21 cellular contexts compared by ENCODE assay signal in genomic region chr2:219465659-219466561, GRCh38. TPM values are rescaled to one million over a fixed set of nuclear protein-coding genes. Genes with fewer than 3 reads are reported as not detected.
A peak's percentile ranks its signal among the peaks of the same experiment; 100 is the strongest.
DNase-seq lines count a peak whose midpoint lies in the region; ATAC-seq, FAIRE-seq and TF ChIP-seq lines count a peak whose summit lies in the region.
"Had no signal": no experiment of that assay in that cellular context is flagged by ENCODE, and none has a peak within 500 bp of the region (broad histone marks: within the 10 kb centered on the region; RNA-seq: fewer than 3 reads in every experiment).

No MANE protein-coding gene starts in this region.

- H3K27ac Mint-ChIP-seq in progenitor cell of endocrine pancreas = peak overlapping the region; percentile 45

- peak; percentile 62 for FAIRE-seq in bronchial epithelial cell (lab: Jason Lieb, UNC)
- FAIRE-seq: A204.1, GM12892, GM19239 had no signal

- H3K4me3 ChIP-seq in heart left ventricle = no peak overlapping the region
- H3K4me3 ChIP-seq in bronchial epithelial cell (ENCODE audit: low read depth, low read length) = no peak overlapping the region
- H3K4me3 ChIP-seq in uterus = no peak overlapping the region

- H3K27ac ChIP-seq in heart left ventricle (peak overlapping the region in 8 of 12 donors; percentile 22 to 96 (median 52)), uterus (peak overlapping the region; percentile 55 to 97)
- H3K27ac ChIP-seq: HL-60 had no signal

- H3K4me3 Mint-ChIP-seq in progenitor cell of endocrine pancreas (ENCODE audit: low read depth) = no peak overlapping the region
- H3K4me3 Mint-ChIP-seq: CD14-positive monocyte had no signal

- H3K9me3 Mint-ChIP-seq in progenitor cell of endocrine pancreas (ENCODE audit: low read depth) = no peaks in the 10 kb centered on the region

- peaks cover 0 to 87% (median 17%) of the 10 kb centered on the region in 12 donors for H3K4me1 ChIP-seq in heart left ventricle
- peaks cover 0 to 5% of the 10 kb centered on the region in 2 donors for H3K4me1 ChIP-seq in uterus
- H3K4me1 ChIP-seq: Caco-2 had no signal

- no peaks in the 10 kb centered on the region for H3K36me3 Mint-ChIP-seq in progenitor cell of endocrine pancreas (ENCODE audit: insufficient read depth)
- H3K36me3 Mint-ChIP-seq: CD14-positive monocyte had no signal

- intact Hi-C loops in heart left ventricle (cut with DNase I) (no loop called here), cardiac septum (cut with DNase I) (no loop called here), uterus (cut with DNase I; ENCODE audit: low total_unique reads) (no loop called here)

- no peaks in the 10 kb centered on the region for H3K4me1 Mint-ChIP-seq in progenitor cell of endocrine pancreas (ENCODE audit: low read depth)
- H3K4me1 Mint-ChIP-seq: CD14-positive monocyte had no signal

- peaks cover 0 to 29% (median 0%) of the 10 kb centered on the region in 9 donors for H3K36me3 ChIP-seq in heart left ventricle
- peaks cover 1% of the 10 kb centered on the region for H3K36me3 ChIP-seq in bronchial epithelial cell (ENCODE audit: control insufficient read depth, insufficient read depth, low read length)
- H3K36me3 ChIP-seq in uterus = no peaks in the 10 kb centered on the region

- TF ChIP-seq CTCF in heart left ventricle (IDR thresholded peaks at IDR 0.05) = no peak
- TF ChIP-seq CTCF in bronchial epithelial cell (IDR thresholded peaks at IDR 0.05; ENCODE audit: insufficient read depth, low read length, severe bottlenecking) = no peak
- no peak for TF ChIP-seq CTCF in progenitor cell of endocrine pancreas (IDR thresholded peaks at IDR 0.05; ENCODE audit: unreplicated experiment)
- TF ChIP-seq CTCF in uterus (IDR thresholded peaks at IDR 0.05) = no peak

- H3K27me3 ChIP-seq in heart left ventricle (no peaks in the 10 kb centered on the region), bronchial epithelial cell (ENCODE audit: control insufficient read depth, insufficient read depth, low read length) (no peaks in the 10 kb centered on the region), uterus (no peaks in the 10 kb centered on the region)

- H3K9me3 ChIP-seq in heart left ventricle (no peaks in the 10 kb centered on the region), uterus (no peaks in the 10 kb centered on the region)
- H3K9me3 ChIP-seq: Caco-2 had no signal

- no peak for ATAC-seq in heart left ventricle

- no peaks in the 10 kb centered on the region for H3K27me3 Mint-ChIP-seq in progenitor cell of endocrine pancreas

- WGBS in heart left ventricle, 4 donors = 71 to 86% (median 80%) methylated on average over 32 to 47 of the region's 47 CpGs

- TF ChIP-seq POLR2A in heart left ventricle (IDR thresholded peaks at IDR 0.05) (no peak), uterus (IDR thresholded peaks at IDR 0.05) (no peak)

- in situ Hi-C loops in ACHN (cut with HindIII; ENCODE audit: low pct_ligation_motif_present, low pct_unique_long_range_greater_than_20kb, low sequenced_read_pairs) = no loop called here

- DNase-seq in heart left ventricle (no peak), cardiac septum (ENCODE audit: low spot score) (no peak), bronchial epithelial cell (ENCODE audit: low read depth) (no peak), progenitor cell of endocrine pancreas (ENCODE audit: low spot score, unreplicated experiment) (no peak), uterus (no peak), ACHN (no peak), dedifferentiated amniotic fluid mesenchymal stem cell (ENCODE audit: extremely low spot score) (no peak)
- no peak for DNase-seq in activated naive CD4-positive, alpha-beta T cell treated with anti-CD3 and anti-CD28 coated beads, Interleukin-2, amount 50 U/mL, for 16 hours
- DNase-seq: Caco-2; DMS79; KBM-7; NCI-H1092 treated with DMSO at 0.1 percent for 48 hours; NCI-H1694; NCI-H69; NK-92 treated with Interleukin-12 subunit alpha and Interleukin-12 subunit beta, amount 100 ng/mL, for 24 hours had no signal

RNA-seq across cellular contexts. Expression of gene SPEG, which starts 31.3 kb away (rescaled TPM):
- total RNA-seq in heart left ventricle = 100 to 1,000 TPM in 6 of 9 donors, 10 to 100 TPM in 3; 93.6 to 150 (median 114) TPM
- 10 to 100 TPM; 64.8 to 92.2 TPM for polyA plus RNA-seq in heart left ventricle
- 199 TPM for total RNA-seq in cardiac septum
- 1.8 and 2.4 TPM in 2 replicates for total RNA-seq in bronchial epithelial cell
- total RNA-seq in progenitor cell of endocrine pancreas = 15.1 and 15.5 TPM in 2 replicates
- 100 to 1,000 TPM in 1 of 4 donors, 10 to 100 TPM in 3; 22.9 to 318 (median 36.1) TPM for total RNA-seq in uterus
- polyA plus RNA-seq: CD14-positive monocyte had no signal

RNA-seq across cellular contexts. Expression of gene GMPPA, which starts 32.8 kb away (rescaled TPM):
- 10 to 100 TPM; 15.8 to 31.6 (median 20.1) TPM for total RNA-seq in heart left ventricle
- 10 to 100 TPM; 18.2 to 35.5 TPM for polyA plus RNA-seq in heart left ventricle
- 22.6 TPM for total RNA-seq in cardiac septum
- total RNA-seq in bronchial epithelial cell = 40.3 and 49.0 TPM in 2 replicates
- total RNA-seq in progenitor cell of endocrine pancreas = 35.8 and 37.4 TPM in 2 replicates
- 10 to 100 TPM; 14.1 to 39.5 (median 27.6) TPM for total RNA-seq in uterus

RNA-seq across cellular contexts. Expression of gene DES, which starts 47.7 kb away (rescaled TPM):
- total RNA-seq in heart left ventricle = over 10,000 TPM in 8 of 9 donors, 1,000 to 10,000 TPM in 1; 9,618 to 28,674 (median 17,979) TPM
- over 10,000 TPM; 15,024 to 19,385 TPM for polyA plus RNA-seq in heart left ventricle
- total RNA-seq in cardiac septum = 21,230 TPM
- total RNA-seq in bronchial epithelial cell = not detected in 2 replicates
- not detected in 2 replicates for total RNA-seq in progenitor cell of endocrine pancreas
- 1,000 to 10,000 TPM in 2 of 4 donors, 100 to 1,000 TPM in 2; 578 to 3,551 (median 1,628) TPM for total RNA-seq in uterus
- total RNA-seq: Caco-2, G401 had no signal

RNA-seq across cellular contexts. Expression of gene ASIC4, which starts 48.4 kb away (rescaled TPM):
- total RNA-seq in heart left ventricle = under 1 TPM in 1 of 9 donors, not detected in 8; 0.10 TPM
- under 1 TPM; 0.03 to 0.08 TPM for polyA plus RNA-seq in heart left ventricle
- total RNA-seq in cardiac septum = 0.32 TPM
- under 0.01 and 0.53 TPM in 2 replicates for total RNA-seq in bronchial epithelial cell
- 3.4 and 5.1 TPM in 2 replicates for total RNA-seq in progenitor cell of endocrine pancreas
- total RNA-seq in uterus = under 1 TPM in 2 of 4 donors, not detected in 2; 0.21 to 0.30 TPM
- total RNA-seq: G401 had no signal
- polyA plus RNA-seq: CD14-positive monocyte had no signal

Comparison
In these comparisons a context has a peak if more than half of its experiments do, and no peak if none do; other contexts are left out.
1. RNA of gene DES, which starts 47.7 kb away (total RNA-seq): 21,230 TPM in cardiac septum (single experiment), 9,618 to 28,674 TPM in heart left ventricle and 578 to 3,551 TPM in uterus; not detected in progenitor cell of endocrine pancreas and not detected in bronchial epithelial cell; every median in the first group is over 100 times any median in the second.